1 cellular context compared by ENCODE assay signal in the genomic region with DNA sequence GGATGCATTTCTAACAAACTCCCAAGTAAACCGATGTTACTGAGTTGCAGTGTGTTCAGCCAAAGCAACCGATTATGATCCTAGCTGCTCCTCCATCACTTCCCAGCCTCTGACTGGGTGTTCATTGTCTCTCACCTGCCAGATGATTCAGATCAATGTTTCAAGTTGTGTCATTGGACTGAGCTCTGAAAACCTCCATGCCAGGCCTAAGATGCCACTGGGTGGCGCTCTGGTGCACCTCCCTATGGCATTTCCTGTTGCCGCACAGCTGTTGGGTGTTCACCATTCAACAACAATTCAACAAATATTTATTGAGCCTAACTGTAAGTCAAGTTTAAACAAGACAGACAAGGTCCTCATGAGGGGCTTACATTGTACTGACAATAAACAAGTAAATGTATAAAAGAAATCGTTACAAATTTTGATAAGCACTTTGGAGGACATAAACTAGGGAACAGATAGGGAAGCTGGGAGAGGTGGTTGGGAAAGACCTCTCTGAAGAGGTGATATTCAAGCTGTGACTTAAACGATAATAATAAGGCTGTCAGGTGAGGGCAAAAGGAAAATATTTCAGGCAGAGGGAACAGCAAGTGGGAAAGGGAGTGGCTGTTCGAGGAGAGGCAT.
TF ChIP-seq lines count a peak whose summit lies in the region.

No MANE protein-coding gene starts in this region.

TF ChIP-seq in K562, 482 proteins besides CTCF, POLR2A, EP300 and RAD21 (continued from another document):
- TF ChIP-seq, protein P1, sequence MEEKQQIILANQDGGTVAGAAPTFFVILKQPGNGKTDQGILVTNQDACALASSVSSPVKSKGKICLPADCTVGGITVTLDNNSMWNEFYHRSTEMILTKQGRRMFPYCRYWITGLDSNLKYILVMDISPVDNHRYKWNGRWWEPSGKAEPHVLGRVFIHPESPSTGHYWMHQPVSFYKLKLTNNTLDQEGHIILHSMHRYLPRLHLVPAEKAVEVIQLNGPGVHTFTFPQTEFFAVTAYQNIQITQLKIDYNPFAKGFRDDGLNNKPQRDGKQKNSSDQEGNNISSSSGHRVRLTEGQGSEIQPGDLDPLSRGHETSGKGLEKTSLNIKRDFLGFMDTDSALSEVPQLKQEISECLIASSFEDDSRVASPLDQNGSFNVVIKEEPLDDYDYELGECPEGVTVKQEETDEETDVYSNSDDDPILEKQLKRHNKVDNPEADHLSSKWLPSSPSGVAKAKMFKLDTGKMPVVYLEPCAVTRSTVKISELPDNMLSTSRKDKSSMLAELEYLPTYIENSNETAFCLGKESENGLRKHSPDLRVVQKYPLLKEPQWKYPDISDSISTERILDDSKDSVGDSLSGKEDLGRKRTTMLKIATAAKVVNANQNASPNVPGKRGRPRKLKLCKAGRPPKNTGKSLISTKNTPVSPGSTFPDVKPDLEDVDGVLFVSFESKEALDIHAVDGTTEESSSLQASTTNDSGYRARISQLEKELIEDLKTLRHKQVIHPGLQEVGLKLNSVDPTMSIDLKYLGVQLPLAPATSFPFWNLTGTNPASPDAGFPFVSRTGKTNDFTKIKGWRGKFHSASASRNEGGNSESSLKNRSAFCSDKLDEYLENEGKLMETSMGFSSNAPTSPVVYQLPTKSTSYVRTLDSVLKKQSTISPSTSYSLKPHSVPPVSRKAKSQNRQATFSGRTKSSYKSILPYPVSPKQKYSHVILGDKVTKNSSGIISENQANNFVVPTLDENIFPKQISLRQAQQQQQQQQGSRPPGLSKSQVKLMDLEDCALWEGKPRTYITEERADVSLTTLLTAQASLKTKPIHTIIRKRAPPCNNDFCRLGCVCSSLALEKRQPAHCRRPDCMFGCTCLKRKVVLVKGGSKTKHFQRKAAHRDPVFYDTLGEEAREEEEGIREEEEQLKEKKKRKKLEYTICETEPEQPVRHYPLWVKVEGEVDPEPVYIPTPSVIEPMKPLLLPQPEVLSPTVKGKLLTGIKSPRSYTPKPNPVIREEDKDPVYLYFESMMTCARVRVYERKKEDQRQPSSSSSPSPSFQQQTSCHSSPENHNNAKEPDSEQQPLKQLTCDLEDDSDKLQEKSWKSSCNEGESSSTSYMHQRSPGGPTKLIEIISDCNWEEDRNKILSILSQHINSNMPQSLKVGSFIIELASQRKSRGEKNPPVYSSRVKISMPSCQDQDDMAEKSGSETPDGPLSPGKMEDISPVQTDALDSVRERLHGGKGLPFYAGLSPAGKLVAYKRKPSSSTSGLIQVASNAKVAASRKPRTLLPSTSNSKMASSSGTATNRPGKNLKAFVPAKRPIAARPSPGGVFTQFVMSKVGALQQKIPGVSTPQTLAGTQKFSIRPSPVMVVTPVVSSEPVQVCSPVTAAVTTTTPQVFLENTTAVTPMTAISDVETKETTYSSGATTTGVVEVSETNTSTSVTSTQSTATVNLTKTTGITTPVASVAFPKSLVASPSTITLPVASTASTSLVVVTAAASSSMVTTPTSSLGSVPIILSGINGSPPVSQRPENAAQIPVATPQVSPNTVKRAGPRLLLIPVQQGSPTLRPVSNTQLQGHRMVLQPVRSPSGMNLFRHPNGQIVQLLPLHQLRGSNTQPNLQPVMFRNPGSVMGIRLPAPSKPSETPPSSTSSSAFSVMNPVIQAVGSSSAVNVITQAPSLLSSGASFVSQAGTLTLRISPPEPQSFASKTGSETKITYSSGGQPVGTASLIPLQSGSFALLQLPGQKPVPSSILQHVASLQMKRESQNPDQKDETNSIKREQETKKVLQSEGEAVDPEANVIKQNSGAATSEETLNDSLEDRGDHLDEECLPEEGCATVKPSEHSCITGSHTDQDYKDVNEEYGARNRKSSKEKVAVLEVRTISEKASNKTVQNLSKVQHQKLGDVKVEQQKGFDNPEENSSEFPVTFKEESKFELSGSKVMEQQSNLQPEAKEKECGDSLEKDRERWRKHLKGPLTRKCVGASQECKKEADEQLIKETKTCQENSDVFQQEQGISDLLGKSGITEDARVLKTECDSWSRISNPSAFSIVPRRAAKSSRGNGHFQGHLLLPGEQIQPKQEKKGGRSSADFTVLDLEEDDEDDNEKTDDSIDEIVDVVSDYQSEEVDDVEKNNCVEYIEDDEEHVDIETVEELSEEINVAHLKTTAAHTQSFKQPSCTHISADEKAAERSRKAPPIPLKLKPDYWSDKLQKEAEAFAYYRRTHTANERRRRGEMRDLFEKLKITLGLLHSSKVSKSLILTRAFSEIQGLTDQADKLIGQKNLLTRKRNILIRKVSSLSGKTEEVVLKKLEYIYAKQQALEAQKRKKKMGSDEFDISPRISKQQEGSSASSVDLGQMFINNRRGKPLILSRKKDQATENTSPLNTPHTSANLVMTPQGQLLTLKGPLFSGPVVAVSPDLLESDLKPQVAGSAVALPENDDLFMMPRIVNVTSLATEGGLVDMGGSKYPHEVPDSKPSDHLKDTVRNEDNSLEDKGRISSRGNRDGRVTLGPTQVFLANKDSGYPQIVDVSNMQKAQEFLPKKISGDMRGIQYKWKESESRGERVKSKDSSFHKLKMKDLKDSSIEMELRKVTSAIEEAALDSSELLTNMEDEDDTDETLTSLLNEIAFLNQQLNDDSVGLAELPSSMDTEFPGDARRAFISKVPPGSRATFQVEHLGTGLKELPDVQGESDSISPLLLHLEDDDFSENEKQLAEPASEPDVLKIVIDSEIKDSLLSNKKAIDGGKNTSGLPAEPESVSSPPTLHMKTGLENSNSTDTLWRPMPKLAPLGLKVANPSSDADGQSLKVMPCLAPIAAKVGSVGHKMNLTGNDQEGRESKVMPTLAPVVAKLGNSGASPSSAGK (IDR thresholded peaks at IDR 0.05), result peak; percentile 24; the same call in 1 of the 2 replicates
- peak; percentile 67 for TF ChIP-seq SMC3 (conservative IDR thresholded peaks at IDR 0.05; ENCODE audit: insufficient read depth, low read depth, low read length)
- peak; percentile 83 for TF ChIP-seq DACH1 (IDR thresholded peaks at IDR 0.05; ENCODE audit: partially characterized antibody)
- TF ChIP-seq XRCC5 (IDR thresholded peaks at IDR 0.05; ENCODE audit: low read depth, low read length), result peak; percentile 57; the same call in 1 of the 2 replicates
- peak; percentile 39; the same call in 1 of the 2 replicates for TF ChIP-seq GABPA (tag; conservative IDR thresholded peaks at IDR 0.05; ENCODE audit: low read depth)
- TF ChIP-seq TEAD4 (IDR thresholded peaks at IDR 0.05; ENCODE audit: low read length), result 0 out of 2 replicates have a peak, but pooled peaks have one; percentile 29
- TF ChIP-seq TEAD4 (CRISPR knock-in tag; IDR thresholded peaks at IDR 0.05; ENCODE audit: borderline replicate concordance), result no peak
- TF ChIP-seq, protein P2, sequence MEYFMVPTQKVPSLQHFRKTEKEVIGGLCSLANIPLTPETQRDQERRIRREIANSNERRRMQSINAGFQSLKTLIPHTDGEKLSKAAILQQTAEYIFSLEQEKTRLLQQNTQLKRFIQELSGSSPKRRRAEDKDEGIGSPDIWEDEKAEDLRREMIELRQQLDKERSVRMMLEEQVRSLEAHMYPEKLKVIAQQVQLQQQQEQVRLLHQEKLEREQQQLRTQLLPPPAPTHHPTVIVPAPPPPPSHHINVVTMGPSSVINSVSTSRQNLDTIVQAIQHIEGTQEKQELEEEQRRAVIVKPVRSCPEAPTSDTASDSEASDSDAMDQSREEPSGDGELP (CRISPR knock-in tag; IDR thresholded peaks at IDR 0.05; ENCODE audit: borderline replicate concordance), result peak; percentile 95
- no peak for TF ChIP-seq PHF8 (IDR thresholded peaks at IDR 0.05; ENCODE audit: borderline replicate concordance, low read length)
- TF ChIP-seq ZNF444 (CRISPR knock-in tag; IDR thresholded peaks at IDR 0.05), result no peak
- TF ChIP-seq ELF1 (tag; IDR thresholded peaks at IDR 0.05), result peak; percentile 59; the same call in 1 of the 2 replicates
- TF ChIP-seq CBX3 (IDR thresholded peaks at IDR 0.05; ENCODE audit: borderline replicate concordance in 1 of 2, low read length in 2 of 2), result no peak; a peak in 1 of 3 replicates
- TF ChIP-seq ETV1 (tag; conservative IDR thresholded peaks at IDR 0.05; ENCODE audit: low read depth), result peak; percentile 77
- TF ChIP-seq L3MBTL2 (IDR thresholded peaks at IDR 0.05), result peak; percentile 27; the same call in 1 of the 2 replicates
- peak; percentile 55; the same call in 1 of the 2 replicates for TF ChIP-seq EHMT2 (IDR thresholded peaks at IDR 0.05)
- TF ChIP-seq, protein P3, sequence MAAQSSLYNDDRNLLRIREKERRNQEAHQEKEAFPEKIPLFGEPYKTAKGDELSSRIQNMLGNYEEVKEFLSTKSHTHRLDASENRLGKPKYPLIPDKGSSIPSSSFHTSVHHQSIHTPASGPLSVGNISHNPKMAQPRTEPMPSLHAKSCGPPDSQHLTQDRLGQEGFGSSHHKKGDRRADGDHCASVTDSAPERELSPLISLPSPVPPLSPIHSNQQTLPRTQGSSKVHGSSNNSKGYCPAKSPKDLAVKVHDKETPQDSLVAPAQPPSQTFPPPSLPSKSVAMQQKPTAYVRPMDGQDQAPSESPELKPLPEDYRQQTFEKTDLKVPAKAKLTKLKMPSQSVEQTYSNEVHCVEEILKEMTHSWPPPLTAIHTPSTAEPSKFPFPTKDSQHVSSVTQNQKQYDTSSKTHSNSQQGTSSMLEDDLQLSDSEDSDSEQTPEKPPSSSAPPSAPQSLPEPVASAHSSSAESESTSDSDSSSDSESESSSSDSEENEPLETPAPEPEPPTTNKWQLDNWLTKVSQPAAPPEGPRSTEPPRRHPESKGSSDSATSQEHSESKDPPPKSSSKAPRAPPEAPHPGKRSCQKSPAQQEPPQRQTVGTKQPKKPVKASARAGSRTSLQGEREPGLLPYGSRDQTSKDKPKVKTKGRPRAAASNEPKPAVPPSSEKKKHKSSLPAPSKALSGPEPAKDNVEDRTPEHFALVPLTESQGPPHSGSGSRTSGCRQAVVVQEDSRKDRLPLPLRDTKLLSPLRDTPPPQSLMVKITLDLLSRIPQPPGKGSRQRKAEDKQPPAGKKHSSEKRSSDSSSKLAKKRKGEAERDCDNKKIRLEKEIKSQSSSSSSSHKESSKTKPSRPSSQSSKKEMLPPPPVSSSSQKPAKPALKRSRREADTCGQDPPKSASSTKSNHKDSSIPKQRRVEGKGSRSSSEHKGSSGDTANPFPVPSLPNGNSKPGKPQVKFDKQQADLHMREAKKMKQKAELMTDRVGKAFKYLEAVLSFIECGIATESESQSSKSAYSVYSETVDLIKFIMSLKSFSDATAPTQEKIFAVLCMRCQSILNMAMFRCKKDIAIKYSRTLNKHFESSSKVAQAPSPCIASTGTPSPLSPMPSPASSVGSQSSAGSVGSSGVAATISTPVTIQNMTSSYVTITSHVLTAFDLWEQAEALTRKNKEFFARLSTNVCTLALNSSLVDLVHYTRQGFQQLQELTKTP (IDR thresholded peaks at IDR 0.05; ENCODE audit: low read depth in 1 of 2, partially characterized antibody in 2 of 2), result peak in 1 of 2 experiments; percentile 15
- peak; percentile 42; the same call in 1 of the 2 replicates for TF ChIP-seq JUN (IDR thresholded peaks at IDR 0.05; ENCODE audit: borderline replicate concordance, low read depth, low read length)
- no peak for TF ChIP-seq JUN (CRISPR knock-in tag; IDR thresholded peaks at IDR 0.05; ENCODE audit: borderline replicate concordance)
